Comparison of ENCODE assay signal across 7 cellular contexts in genomic region chr16:21519361-21520133, GRCh38.
A peak's percentile ranks its signal among the peaks of the same experiment; 100 is the strongest.
DNase-seq lines count a peak whose midpoint lies in the region; ATAC-seq and TF ChIP-seq lines count a peak whose summit lies in the region.
"Not testable (repeated sequence)": the region's sequence is repeated elsewhere in the genome, so short reads cannot be mapped to it uniquely, and the experiment has no call there.

No MANE protein-coding gene starts in this region.

- CTCF ChIA-PET in SK-N-SH (lab: Yijun Ruan, JAX) = interaction anchor here (1.0 kb wide), 1 partner anchor 12 kb away, joined by 3 read pairs; no protein-coding TSS in a partner anchor

- peaks cover 47% of the 10 kb centered on the region for H4K20me1 ChIP-seq in SK-N-SH (ENCODE audit: insufficient read depth)

- peaks cover 21 to 22% of the 10 kb centered on the region in 2 donors for H3K36me3 Mint-ChIP-seq in activated naive CD4-positive, alpha-beta T cell treated with anti-CD3 and anti-CD28 coated beads, Interleukin-2, amount 50 U/mL, for 72 hours

- not testable (repeated sequence) for H2AFZ ChIP-seq in SK-N-SH (ENCODE audit: low read depth)

- not testable (repeated sequence) for H3K36me3 ChIP-seq in SK-N-SH (replicated peaks in 1 of 2; ENCODE audit: control insufficient read depth in 1 of 2, insufficient read depth in 2 of 2, low read length in 1 of 2); esophagus (ENCODE audit: control insufficient read depth in 2 of 2, insufficient read depth in 2 of 2, low read length in 1 of 2); lung (ENCODE audit: control insufficient read depth in 2 of 2, insufficient read depth in 2 of 2, low read length in 2 of 2); sigmoid colon

- not testable (repeated sequence) for TF ChIP-seq EP300 in SK-N-SH (IDR thresholded peaks at IDR 0.05; ENCODE audit: borderline replicate concordance in 1 of 2, low read depth in 1 of 2, low read length in 1 of 2); sigmoid colon (IDR thresholded peaks at IDR 0.05)

- TF ChIP-seq POLR2A in sigmoid colon (IDR thresholded peaks at IDR 0.05) = not testable (repeated sequence)

- peak; percentile 4 for ATAC-seq in GM18907 (IDR thresholded peaks at IDR 0.05; ENCODE audit: unreplicated experiment)
- peak; percentile 11 for ATAC-seq in HG03342 (IDR thresholded peaks at IDR 0.05; ENCODE audit: unreplicated experiment)
- ATAC-seq in activated naive CD4-positive, alpha-beta T cell treated with anti-CD3 and anti-CD28 coated beads, Interleukin-2, amount 50 U/mL, for 72 hours = peak; percentile 70
- ATAC-seq in lung (ENCODE audit: insufficient read depth, low FRiP score) = peak; percentile 4

- POLR2A ChIA-PET in SK-N-SH (lab: Yijun Ruan, JAX) = interaction anchor here (0.7 kb wide), 1 partner anchor 122 kb away, joined by 3 read pairs; no protein-coding TSS in a partner anchor

- peak overlapping the region; percentile 98 for H3K9ac ChIP-seq in SK-N-SH

- H3K4me1 ChIP-seq in SK-N-SH (ENCODE audit: control insufficient read depth in 1 of 2, insufficient read depth in 2 of 2, low read depth in 1 of 2, low read length in 1 of 2) (peaks cover 15 to 19% of the 10 kb centered on the region in 2 experiments; a peak in 3 of 4 replicates), sigmoid colon (peaks cover 0 to 49% (median 37%) of the 10 kb centered on the region in 4 donors)
- H3K4me1 ChIP-seq in esophagus (ENCODE audit: control insufficient read depth in 2 of 2, insufficient read depth in 2 of 2, low read length in 1 of 2); lung (ENCODE audit: control insufficient read depth in 2 of 2, insufficient read depth in 2 of 2, low read length in 2 of 2): not testable (repeated sequence)

- not testable (repeated sequence) for H3K9me3 Mint-ChIP-seq in activated naive CD4-positive, alpha-beta T cell treated with anti-CD3 and anti-CD28 coated beads, Interleukin-2, amount 50 U/mL, for 72 hours

- H3K4me2 ChIP-seq in SK-N-SH = peak overlapping the region; percentile 86

- not testable (repeated sequence) for H3K9me3 ChIP-seq in SK-N-SH; esophagus (ENCODE audit: control insufficient read depth in 2 of 2, insufficient read depth in 1 of 2, low read depth in 1 of 2, low read length in 1 of 2); lung (ENCODE audit: control insufficient read depth in 2 of 2, insufficient read depth in 1 of 2, low read length in 1 of 2); sigmoid colon

- H3K4me3 ChIP-seq in SK-N-SH (ENCODE audit: low read depth in 2 of 2, low read length in 1 of 2) (peak overlapping the region; percentile 74 to 92), esophagus (ENCODE audit: low read depth in 1 of 2, low read length in 2 of 2) (peak overlapping the region; percentile 54 to 73), lung (peak overlapping the region; percentile 90), sigmoid colon (peak overlapping the region; percentile 55 to 85 (median 69))

- peaks cover 53% of the 10 kb centered on the region for H3K79me2 ChIP-seq in SK-N-SH (ENCODE audit: insufficient read depth)

- intact Hi-C loops in sigmoid colon (cut with DNase I) = loop anchor here (5.0 to 10.0 kb wide), 3 partner anchors 38 to 695 kb away; no protein-coding TSS in a partner anchor

- not testable (repeated sequence) for DNase-seq in SK-N-SH; lung (ENCODE audit: low spot score)
- peak in 1 of 2 donors; percentile 84 for DNase-seq in activated naive CD4-positive, alpha-beta T cell treated with anti-CD3 and anti-CD28 coated beads, Interleukin-2, amount 50 U/mL, for 72 hours (ENCODE audit: low spot score in 2 of 2)
- peak; percentile 71 for DNase-seq in sigmoid colon

- H3K27ac Mint-ChIP-seq in activated naive CD4-positive, alpha-beta T cell treated with anti-CD3 and anti-CD28 coated beads, Interleukin-2, amount 50 U/mL, for 72 hours = peak overlapping the region; percentile 99 to 100

- not testable (repeated sequence) for TF ChIP-seq CTCF in SK-N-SH (IDR thresholded peaks at IDR 0.05); lung (IDR thresholded peaks at IDR 0.05; ENCODE audit: control extremely low read depth, extremely low read depth); sigmoid colon (IDR thresholded peaks at IDR 0.05)

- peak overlapping the region; percentile 84 to 86 for H3K27ac ChIP-seq in SK-N-SH (ENCODE audit: low read depth in 2 of 2, low read length in 1 of 2)
- peak overlapping the region; percentile 82 to 95 for H3K27ac ChIP-seq in esophagus (ENCODE audit: low read depth in 2 of 2, low read length in 1 of 2)
- H3K27ac ChIP-seq in lung (ENCODE audit: low read depth in 1 of 2, low read length in 1 of 2) = peak overlapping the region; percentile 89 to 97
- peak overlapping the region; percentile 83 to 96 (median 93) for H3K27ac ChIP-seq in sigmoid colon

- under 1% methylated on average over 44 of the region's 52 CpGs for WGBS in SK-N-SH (ENCODE audit: low lambda C conversion rate)
- 0 to 2% methylated on average over 32 to 50 of the region's 52 CpGs for WGBS in esophagus, 2 donors
- 0% methylated on average over 30 to 49 of the region's 52 CpGs for WGBS in lung, 2 donors
- 1% methylated on average over 43 to 50 of the region's 52 CpGs for WGBS in sigmoid colon, 2 donors

- peaks cover 11% of the 10 kb centered on the region for H3F3A ChIP-seq in SK-N-SH (replicated peaks; ENCODE audit: insufficient read depth)

- not testable (repeated sequence) for H3K27me3 ChIP-seq in SK-N-SH (ENCODE audit: insufficient read depth); esophagus (ENCODE audit: control insufficient read depth in 1 of 2, insufficient read depth in 2 of 2, low read length in 2 of 2); lung (ENCODE audit: control insufficient read depth, insufficient read depth); sigmoid colon

- not testable (repeated sequence) for H3K9me2 ChIP-seq in SK-N-SH

- TF ChIP-seq RAD21 in SK-N-SH (IDR thresholded peaks at IDR 0.05; ENCODE audit: low read length) = not testable (repeated sequence)

TF ChIP-seq in SK-N-SH, 30 proteins besides CTCF, POLR2A, EP300 and RAD21:
- TF ChIP-seq MXI1 (IDR thresholded peaks at IDR 0.05; ENCODE audit: low read depth, low read length) = peak; percentile 81

Comparison
In these comparisons a context has a peak if more than half of its experiments do, and no peak if none do; other contexts are left out.
1. ATAC-seq: peak in every context shown above with its lines; median percentile 70 in activated naive CD4-positive, alpha-beta T cell treated with anti-CD3 and anti-CD28 coated beads, Interleukin-2, amount 50 U/mL, for 72 hours; 11 in HG03342; 4 in GM18907; 4 in lung.